In the genomic region with DNA sequence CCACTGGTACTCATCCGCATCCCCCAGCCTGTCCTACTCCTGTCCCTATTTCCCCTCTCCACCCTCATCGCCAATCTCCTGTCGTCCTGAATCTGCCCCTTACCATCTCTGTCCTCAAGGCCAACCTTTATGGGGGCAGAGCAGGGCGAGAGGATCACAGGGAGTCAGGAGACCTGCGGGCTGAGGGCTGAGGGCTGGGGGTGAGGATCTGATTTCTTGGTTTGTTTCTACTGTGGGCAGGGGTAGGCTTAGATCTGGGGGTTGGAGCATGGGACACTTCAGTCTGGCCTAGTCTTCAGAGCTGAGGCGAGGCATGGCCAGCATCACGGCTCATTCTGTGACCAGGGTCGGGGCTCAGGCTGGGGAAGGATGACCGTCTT, we compare ENCODE assay signal across 8 cellular contexts. TPM values are rescaled to one million over a fixed set of nuclear protein-coding genes. Genes with fewer than 3 reads are reported as not detected.
DNase-seq lines count a peak whose midpoint lies in the region; ATAC-seq and TF ChIP-seq lines count a peak whose summit lies in the region.

No MANE protein-coding gene starts in this region.

- POLR2A ChIA-PET in activated CD8-positive, alpha-beta T cell treated with anti-CD3 and anti-CD28 coated beads for 36 hours (lab: Charles Lee), result interaction anchor here (1.0 to 3.2 kb wide), 8 partner anchors 9 to 202 kb away, joined by 3 to 28 read pairs (median 8); partner anchors contain the start of gene FOSB

- H3K36me3 Mint-ChIP-seq in H9 (ENCODE audit: insufficient read depth in 1 of 3, low read depth in 3 of 3), result no peaks in the 10 kb centered on the region
- H3K36me3 Mint-ChIP-seq in activated CD8-positive, alpha-beta T cell treated with anti-CD3 and anti-CD28 coated beads for 36 hours (ENCODE audit: low read depth), result no peaks in the 10 kb centered on the region

- peaks cover 5% of the 10 kb centered on the region; the same call in 1 of the 2 replicates for H3K27me3 Mint-ChIP-seq in H9 (ENCODE audit: low read depth)
- H3K27me3 Mint-ChIP-seq in activated CD8-positive, alpha-beta T cell treated with anti-CD3 and anti-CD28 coated beads for 36 hours, result no peaks in the 10 kb centered on the region

- peak overlapping the region; percentile 20 for H3K4me2 ChIP-seq in H9 (ENCODE audit: insufficient read depth, insufficient read length, low read length)
- peak overlapping the region; percentile 84 for H3K4me2 ChIP-seq in skeletal muscle satellite cell (ENCODE audit: low read length)

- no peak overlapping the region for H2BK20ac ChIP-seq in H9 (ENCODE audit: low read depth, low read length, poor library complexity, severe bottlenecking)

- H3K4me3 ChIP-seq in right cardiac atrium (ENCODE audit: low read length) (peak overlapping the region; percentile 66), skeletal muscle satellite cell (ENCODE audit: low read length) (peak overlapping the region; percentile 90)

- peak overlapping the region; percentile 10 for H3K18ac ChIP-seq in H9 (ENCODE audit: insufficient read length, low read depth, low read length)

- H2AK5ac ChIP-seq in H9 (ENCODE audit: insufficient read length, low read length), result no peak overlapping the region

- H2AFZ ChIP-seq in H9 (ENCODE audit: low read length), result no peak overlapping the region

- H4K8ac ChIP-seq in H9 (replicated peaks; ENCODE audit: insufficient read length, low read depth, low read length), result no peak overlapping the region

- H3K9ac ChIP-seq in H9 (ENCODE audit: extremely low read depth, insufficient read length, low read length) (no peak overlapping the region), skeletal muscle satellite cell (ENCODE audit: low read depth, low read length) (peak overlapping the region; percentile 95)

- no peak overlapping the region for H4K5ac ChIP-seq in H9 (ENCODE audit: insufficient read length, low read depth, low read length)

- H3K9me3 ChIP-seq in H9 (ENCODE audit: control insufficient read depth, low read depth, low read length) (no peaks in the 10 kb centered on the region), right cardiac atrium (ENCODE audit: control insufficient read depth, low read length) (no peaks in the 10 kb centered on the region), skeletal muscle satellite cell (replicated peaks; ENCODE audit: low read length) (no peaks in the 10 kb centered on the region)

- no peak overlapping the region for H2BK12ac ChIP-seq in H9 (ENCODE audit: insufficient read length, low read depth, low read length)

- no peak overlapping the region for H2BK5ac ChIP-seq in H9 (ENCODE audit: insufficient read length, low read length)

- ATAC-seq in activated CD8-positive, alpha-beta T cell treated with anti-CD3 and anti-CD28 coated beads for 36 hours, result no peak
- no peak for ATAC-seq in right cardiac atrium
- ATAC-seq in left lobe of liver, result no peak
- no peak for ATAC-seq in HG03175 (IDR thresholded peaks at IDR 0.05; ENCODE audit: unreplicated experiment)

- no peak overlapping the region for H2BK15ac ChIP-seq in H9 (ENCODE audit: low read depth, low read length)

- WGBS in H9 (ENCODE audit: extremely low coverage, insufficient read length, low lambda C conversion rate), result no CpG with 5 or more reads among the region's 9 CpGs
- 47% methylated on average over 9 of the region's 9 CpGs for WGBS in right cardiac atrium

- H3K23ac ChIP-seq in H9 (ENCODE audit: insufficient read length, low read depth, low read length), result no peak overlapping the region

- no peak overlapping the region for H2BK120ac ChIP-seq in H9 (ENCODE audit: low read depth, low read length, poor library complexity, severe bottlenecking)

- no peaks in the 10 kb centered on the region for H3K79me2 ChIP-seq in H9 (ENCODE audit: insufficient read depth, low read length)

- H3K4me1 Mint-ChIP-seq in H9, result peaks cover 26 to 32% of the 10 kb centered on the region in 2 experiments
- peaks cover 36% of the 10 kb centered on the region for H3K4me1 Mint-ChIP-seq in activated CD8-positive, alpha-beta T cell treated with anti-CD3 and anti-CD28 coated beads for 36 hours (ENCODE audit: low read depth)

- H3K23me2 ChIP-seq in H9 (ENCODE audit: insufficient read length, low read depth, low read length, poor library complexity, severe bottlenecking), result peaks cover 10% of the 10 kb centered on the region

- H3K14ac ChIP-seq in H9 (ENCODE audit: insufficient read depth, low read length), result peak overlapping the region; percentile 69; the same call in 1 of the 2 replicates

- no peak overlapping the region for H4K91ac ChIP-seq in H9 (ENCODE audit: insufficient read length, low read depth, low read length)

- peaks cover 0 to 4% of the 10 kb centered on the region in 2 experiments; a peak in 1 of 5 replicates for H3K9me3 Mint-ChIP-seq in H9
- H3K9me3 Mint-ChIP-seq in activated CD8-positive, alpha-beta T cell treated with anti-CD3 and anti-CD28 coated beads for 36 hours, result no peaks in the 10 kb centered on the region

- H3K56ac ChIP-seq in H9 (ENCODE audit: insufficient read length, low read depth, low read length), result no peak overlapping the region

- DNase-seq in H9, result no peak
- no peak for DNase-seq in activated CD8-positive, alpha-beta T cell treated with anti-CD3 and anti-CD28 coated beads for 36 hours
- peak in 2 of 3 donors; percentile 42 to 45 for DNase-seq in right cardiac atrium
- DNase-seq in left lobe of liver (ENCODE audit: low spot score), result no peak
- no peak for DNase-seq in NCI-H748 treated with DMSO at 0.1 percent for 48 hours (lab: John Stamatoyannopoulos, UW)
- no peak for DNase-seq in RPMI8226

- no peak overlapping the region for H3K27ac Mint-ChIP-seq in H9
- H3K27ac Mint-ChIP-seq in activated CD8-positive, alpha-beta T cell treated with anti-CD3 and anti-CD28 coated beads for 36 hours, result peak overlapping the region; percentile 13

- no peaks in the 10 kb centered on the region for H3K36me3 ChIP-seq in skeletal muscle satellite cell (ENCODE audit: insufficient read depth, low read length)

- no peaks in the 10 kb centered on the region for H3K79me1 ChIP-seq in H9 (ENCODE audit: insufficient read depth, low read depth, low read length, poor library complexity, severe bottlenecking)

- TF ChIP-seq CTCF in H9 (conservative IDR thresholded peaks at IDR 0.05), result no peak
- no peak for TF ChIP-seq CTCF in activated CD8-positive, alpha-beta T cell treated with anti-CD3 and anti-CD28 coated beads for 36 hours (IDR thresholded peaks at IDR 0.05)

- H4K20me1 ChIP-seq in H9 (ENCODE audit: control insufficient read depth, insufficient read depth, insufficient read length), result no peaks in the 10 kb centered on the region

- H3K27me3 ChIP-seq in H9 (ENCODE audit: insufficient read depth, low read length), result no peaks in the 10 kb centered on the region
- no peaks in the 10 kb centered on the region for H3K27me3 ChIP-seq in right cardiac atrium (ENCODE audit: control insufficient read depth, insufficient read depth)
- no peaks in the 10 kb centered on the region for H3K27me3 ChIP-seq in skeletal muscle satellite cell (ENCODE audit: control insufficient read depth, insufficient read depth, low read length)

- H3T11ph ChIP-seq in H9 (ENCODE audit: low read length), result no peak overlapping the region

- no peak overlapping the region for H3K27ac ChIP-seq in H9 (ENCODE audit: insufficient read length, low read depth, low read length)
- H3K27ac ChIP-seq in right cardiac atrium (ENCODE audit: low read length), result peak overlapping the region; percentile 82

- CTCF ChIA-PET in activated CD8-positive, alpha-beta T cell treated with anti-CD3 and anti-CD28 coated beads for 36 hours (lab: Charles Lee), result interaction anchor here (0.9 to 7.6 kb wide), 30 partner anchors 9 to 284 kb away, joined by 3 to 270 read pairs (median 8); partner anchors contain the start of genes ERCC1, FOSB, PPP1R13L and QPCTL

- no peak overlapping the region for H3K4ac ChIP-seq in H9 (ENCODE audit: low read depth, low read length)

- peak overlapping the region; percentile 67 to 81 for H3K4me3 Mint-ChIP-seq in H9
- H3K4me3 Mint-ChIP-seq in activated CD8-positive, alpha-beta T cell treated with anti-CD3 and anti-CD28 coated beads for 36 hours, result peak overlapping the region; percentile 46

- intact Hi-C loops in activated CD8-positive, alpha-beta T cell treated with anti-CD3 and anti-CD28 coated beads for 36 hours (cut with micrococcal nuclease), result no loop called here
- intact Hi-C loops in right cardiac atrium (cut with DNase I), result no loop called here

- H3K4me1 ChIP-seq in H9 (ENCODE audit: insufficient read depth, low read length), result peaks cover 2% of the 10 kb centered on the region; the same call in 1 of the 2 replicates
- H3K4me1 ChIP-seq in right cardiac atrium (ENCODE audit: control insufficient read depth, insufficient read depth, low read length), result peaks cover 7% of the 10 kb centered on the region
- peaks cover 35% of the 10 kb centered on the region for H3K4me1 ChIP-seq in skeletal muscle satellite cell (ENCODE audit: control insufficient read depth, insufficient read depth, low read length)

RNA-seq across cellular contexts. Expression of gene ERCC1, which starts 16.5 kb away (rescaled TPM):
- total RNA-seq in H9 (2021), result 62.4 and 66.7 TPM in 2 replicates
- 10 to 100 TPM; 41.6 to 46.5 TPM for total RNA-seq in activated CD8-positive, alpha-beta T cell treated with anti-CD3 and anti-CD28 coated beads for 36 hours
- total RNA-seq in right cardiac atrium, result 100 to 1,000 TPM; 133 to 143 (median 139) TPM
- 139 TPM for polyA plus RNA-seq in right cardiac atrium
- total RNA-seq in skeletal muscle satellite cell (2012; rRNA removed), result 167 and 201 TPM in 2 replicates
- 25.8 TPM for total RNA-seq in left lobe of liver

RNA-seq across cellular contexts. Expression of gene FOSB, which starts 27.5 kb away (rescaled TPM):
- total RNA-seq in H9 (2021), result 1.7 and 2.5 TPM in 2 replicates
- 10 to 100 TPM; 70.0 to 71.2 TPM for total RNA-seq in activated CD8-positive, alpha-beta T cell treated with anti-CD3 and anti-CD28 coated beads for 36 hours
- total RNA-seq in right cardiac atrium, result 10 to 100 TPM in 1 of 4 donors, 1 to 10 TPM in 3; 1.6 to 16.3 (median 6.1) TPM
- 57.8 TPM for polyA plus RNA-seq in right cardiac atrium
- 0.66 and 1.0 TPM in 2 replicates for total RNA-seq in skeletal muscle satellite cell (2012; rRNA removed)
- total RNA-seq in left lobe of liver, result 0.35 TPM

RNA-seq across cellular contexts. Expression of gene POLR1G, which starts 33.8 kb away (rescaled TPM):
- 43.4 and 48.7 TPM in 2 replicates for total RNA-seq in H9 (2021)
- total RNA-seq in activated CD8-positive, alpha-beta T cell treated with anti-CD3 and anti-CD28 coated beads for 36 hours, result 10 to 100 TPM in 1 of 2 experiments, 1 to 10 TPM in 1; 9.8 to 11.6 TPM
- total RNA-seq in right cardiac atrium, result 1 to 10 TPM; 4.0 to 6.3 (median 5.0) TPM
- polyA plus RNA-seq in right cardiac atrium, result 4.0 TPM
- total RNA-seq in skeletal muscle satellite cell (2012; rRNA removed), result 11.9 and 16.6 TPM in 2 replicates
- 2.2 TPM for total RNA-seq in left lobe of liver

RNA-seq across cellular contexts. Expression of gene PPP1R13L, which starts 35.4 kb away (rescaled TPM):
- total RNA-seq in H9 (2021), result 40.4 and 42.6 TPM in 2 replicates
- total RNA-seq in activated CD8-positive, alpha-beta T cell treated with anti-CD3 and anti-CD28 coated beads for 36 hours, result 1 to 10 TPM; 4.6 to 5.8 TPM
- 100 to 1,000 TPM; 131 to 161 (median 150) TPM for total RNA-seq in right cardiac atrium
- polyA plus RNA-seq in right cardiac atrium, result 100 TPM
- total RNA-seq in skeletal muscle satellite cell (2012; rRNA removed), result 0.25 and 0.66 TPM in 2 replicates
- 8.0 TPM for total RNA-seq in left lobe of liver

RNA-seq across cellular contexts. Expression of gene RTN2, which starts 56.6 kb away (rescaled TPM):
- 18.9 and 20.1 TPM in 2 replicates for total RNA-seq in H9 (2021)
- 1 to 10 TPM; 2.6 to 3.0 TPM for total RNA-seq in activated CD8-positive, alpha-beta T cell treated with anti-CD3 and anti-CD28 coated beads for 36 hours
- 10 to 100 TPM; 18.7 to 26.4 (median 20.4) TPM for total RNA-seq in right cardiac atrium
- polyA plus RNA-seq in right cardiac atrium, result 20.2 TPM
- 5.1 and 5.7 TPM in 2 replicates for total RNA-seq in skeletal muscle satellite cell (2012; rRNA removed)
- 3.0 TPM for total RNA-seq in left lobe of liver

Comparison
In these comparisons a context has a peak if more than half of its experiments do, and no peak if none do; other contexts are left out.
1. DNase-seq: peak in right cardiac atrium (2 of 3); none in H9 (single experiment), activated CD8-positive, alpha-beta T cell treated with anti-CD3 and anti-CD28 coated beads for 36 hours (single experiment), left lobe of liver (single experiment), NCI-H748 treated with DMSO at 0.1 percent for 48 hours (single experiment) and RPMI8226 (single experiment).
2. RNA of gene FOSB, which starts 27.5 kb away (total RNA-seq): 70.0 to 71.2 TPM in activated CD8-positive, alpha-beta T cell treated with anti-CD3 and anti-CD28 coated beads for 36 hours; 1.6 to 16.3 TPM in right cardiac atrium, 1.7 to 2.5 TPM in H9 and 0.35 TPM in left lobe of liver (single experiment); every median in the first group is over 4 times any median in the second.